In the genomic region with DNA sequence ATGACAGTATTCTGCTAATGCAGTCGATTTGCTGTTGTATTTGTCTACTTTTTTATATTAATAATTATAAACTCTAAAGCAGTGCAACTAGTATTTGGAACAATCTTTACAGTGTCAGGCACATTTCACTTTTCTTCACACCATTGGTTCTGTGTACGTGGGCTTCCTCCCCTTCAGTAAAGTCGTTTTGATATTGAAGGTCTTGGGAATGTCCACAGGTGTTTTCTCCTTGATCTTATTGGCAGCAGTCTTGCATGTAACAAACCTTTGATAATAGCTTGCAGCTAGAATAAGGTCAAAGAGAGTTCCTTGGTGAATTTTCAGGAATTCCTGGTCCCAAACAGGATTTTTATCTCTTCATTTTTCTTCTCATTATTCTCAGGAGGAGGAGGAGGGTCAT, we compare ENCODE assay signal across 10 cellular contexts. TPM values are rescaled to one million over a fixed set of nuclear protein-coding genes. Genes with fewer than 3 reads are reported as not detected.
"Had no signal": no experiment of that assay in that cellular context is flagged by ENCODE, and none has a peak within 500 bp of the region (broad histone marks: within the 10 kb centered on the region; RNA-seq: fewer than 3 reads in every experiment).

No MANE protein-coding gene starts in this region.

- H3K9me3 Mint-ChIP-seq: HFFc6 had no signal

- ATAC-seq: HCT116, K562 had no signal

- H3K4me1 ChIP-seq: HAP-1 had no signal

- H3K9me3 ChIP-seq: HAP-1 had no signal

- H3K36me3 ChIP-seq: HAP-1 had no signal

- H3K27ac Mint-ChIP-seq: HFFc6 had no signal

- H3K4me3 Mint-ChIP-seq: HFFc6 had no signal

- DNase-seq: GOT3, H7, HFFc6, IMR-90, KG1 had no signal

- H3K4me3 ChIP-seq: HAP-1, K562 had no signal

RNA-seq across cellular contexts. Expression of a gene that starts 12.2 kb away (rescaled TPM):
- total RNA-seq: H4, H7, HFFc6, HT-29, IMR-90, K562 had no signal
- polyA plus RNA-seq: IMR-90, K562 had no signal
